11 cellular contexts compared by ENCODE assay signal in the genomic region with DNA sequence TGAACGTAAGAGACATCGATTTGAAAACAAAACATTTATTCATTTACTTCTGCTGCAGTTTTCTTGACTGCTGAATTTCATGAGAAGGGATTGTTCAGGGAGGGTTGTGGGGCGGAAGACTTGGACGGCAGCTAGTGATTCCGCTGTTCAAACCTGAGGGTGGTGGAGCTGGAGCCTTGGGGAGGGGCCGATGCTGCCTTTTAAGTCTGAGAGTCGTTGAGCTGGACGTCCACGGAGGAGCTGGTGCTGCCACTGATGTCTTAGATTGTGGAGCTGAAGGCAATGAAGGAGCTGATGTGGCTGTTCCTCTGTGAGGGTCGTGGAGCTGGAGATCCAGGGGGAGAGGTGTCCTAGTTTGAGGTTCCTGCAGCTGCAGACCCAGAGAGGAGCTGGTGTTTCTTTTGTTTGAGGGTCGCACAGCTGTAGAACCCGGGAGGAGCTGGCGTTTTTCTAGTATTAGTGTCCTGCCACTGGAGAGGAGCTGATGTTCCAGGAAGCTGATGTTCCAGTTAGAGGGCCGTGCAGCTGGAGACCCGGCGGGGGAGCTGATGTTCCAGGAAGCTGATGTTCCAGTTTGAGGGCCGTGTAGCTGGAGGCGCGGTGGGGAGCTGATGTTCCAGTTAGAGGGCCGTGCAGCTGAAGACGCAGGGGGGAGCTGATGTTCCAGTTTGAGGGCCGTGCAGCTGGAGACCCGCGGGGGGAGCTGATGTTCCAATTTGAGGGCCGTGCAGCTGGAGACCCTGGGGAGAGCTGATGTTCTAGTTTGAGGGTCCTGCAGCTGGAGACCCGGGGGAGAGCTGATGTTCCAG.
DNase-seq lines count a peak whose midpoint lies in the region; ATAC-seq and TF ChIP-seq lines count a peak whose summit lies in the region.
"Had no signal": no experiment of that assay in that cellular context is flagged by ENCODE, and none has a peak within 500 bp of the region (broad histone marks: within the 10 kb centered on the region; RNA-seq: fewer than 3 reads in every experiment).

No MANE protein-coding gene starts in this region.

- no peaks in the 10 kb centered on the region for H3K27me3 ChIP-seq in naive thymus-derived CD4-positive, alpha-beta T cell (ENCODE audit: control insufficient read depth in 2 of 2, insufficient read depth in 2 of 2, low read length in 2 of 2)

- no peak overlapping the region for H3K27ac ChIP-seq in naive thymus-derived CD4-positive, alpha-beta T cell (ENCODE audit: low read depth, low read length)
- H3K27ac ChIP-seq: esophagus squamous epithelium had no signal

- H3K4me3 ChIP-seq in choroid plexus epithelial cell (ENCODE audit: low read depth, low read length), result no peak overlapping the region
- no peak overlapping the region for H3K4me3 ChIP-seq in naive thymus-derived CD4-positive, alpha-beta T cell (ENCODE audit: low read length)
- H3K4me3 ChIP-seq: esophagus squamous epithelium had no signal

- no peak for ATAC-seq in naive thymus-derived CD4-positive, alpha-beta T cell
- ATAC-seq in GM21576 (IDR thresholded peaks at IDR 0.05; ENCODE audit: unreplicated experiment) (no peak), GM18868 (IDR thresholded peaks at IDR 0.05; ENCODE audit: unreplicated experiment) (no peak)

- intact Hi-C loops in naive thymus-derived CD4-positive, alpha-beta T cell (cut with micrococcal nuclease), result no loop called here

- H3K36me3 Mint-ChIP-seq in naive thymus-derived CD4-positive, alpha-beta T cell, result peaks cover 0 to 37% (median 30%) of the 10 kb centered on the region in 5 donors
- H3K36me3 Mint-ChIP-seq: mesothelial cell of epicardium had no signal

- peak overlapping the region in 1 of 10 donors; percentile 69 for H3K4me3 Mint-ChIP-seq in naive thymus-derived CD4-positive, alpha-beta T cell
- H3K4me3 Mint-ChIP-seq: mesothelial cell of epicardium had no signal

- peaks cover 0 to 9% (median 0%) of the 10 kb centered on the region in 3 experiments for H3K36me3 ChIP-seq in naive thymus-derived CD4-positive, alpha-beta T cell (ENCODE audit: control insufficient read depth in 2 of 3, insufficient read depth in 3 of 3, low read length in 3 of 3)
- H3K36me3 ChIP-seq: esophagus squamous epithelium had no signal

- peaks cover 0 to 14% (median 2%) of the 10 kb centered on the region in 7 donors for H3K4me1 Mint-ChIP-seq in naive thymus-derived CD4-positive, alpha-beta T cell
- H3K4me1 Mint-ChIP-seq: mesothelial cell of epicardium had no signal

- POLR2A ChIA-PET in naive thymus-derived CD4-positive, alpha-beta T cell (lab: Charles Lee), result interaction anchor here (1.0 kb wide), 1 partner anchor 20 kb away, joined by 3 read pairs; no protein-coding TSS in a partner anchor

- peak overlapping the region in 5 of 9 donors; percentile 36 to 74 (median 41) for H3K27ac Mint-ChIP-seq in naive thymus-derived CD4-positive, alpha-beta T cell
- H3K27ac Mint-ChIP-seq: mesothelial cell of epicardium had no signal

- peaks cover 0 to 18% (median 0%) of the 10 kb centered on the region in 3 experiments for H3K9me3 ChIP-seq in naive thymus-derived CD4-positive, alpha-beta T cell (ENCODE audit: control insufficient read depth in 2 of 3, low read length in 3 of 3)
- H3K9me3 ChIP-seq: esophagus squamous epithelium had no signal

- H3K4me1 ChIP-seq in naive thymus-derived CD4-positive, alpha-beta T cell (ENCODE audit: control insufficient read depth in 2 of 2, insufficient read depth in 2 of 2, low read length in 2 of 2), result no peaks in the 10 kb centered on the region
- H3K4me1 ChIP-seq: esophagus squamous epithelium had no signal

- H3K9me3 Mint-ChIP-seq in naive thymus-derived CD4-positive, alpha-beta T cell, result peaks cover 0 to 78% (median 38%) of the 10 kb centered on the region in 11 donors
- H3K9me3 Mint-ChIP-seq: mesothelial cell of epicardium had no signal

- peaks cover 0 to 33% (median 6%) of the 10 kb centered on the region in 5 donors for H3K27me3 Mint-ChIP-seq in naive thymus-derived CD4-positive, alpha-beta T cell

- TF ChIP-seq CTCF in choroid plexus epithelial cell (conservative IDR thresholded peaks at IDR 0.05; ENCODE audit: low read depth, low read length), result peak; percentile 63

- DNase-seq in DMS114 treated with DMSO at 0.1 percent for 48 hours (lab: John Stamatoyannopoulos, UW; ENCODE audit: unreplicated experiment) (peak; percentile 9), NAMALWA (ENCODE audit: low spot score) (peak; percentile 47), choroid plexus epithelial cell (ENCODE audit: low read depth) (peak; percentile 87), NCI-H2107 (lab: John Stamatoyannopoulos, UW) (no peak)
- no peak for DNase-seq in naive thymus-derived CD4-positive, alpha-beta T cell
- no peak for DNase-seq in activated naive CD4-positive, alpha-beta T cell treated with Interleukin-2 at 50 U/mL for 16 hours
- DNase-seq: amniotic stem cell, esophagus squamous epithelium had no signal

- CTCF ChIA-PET in naive thymus-derived CD4-positive, alpha-beta T cell (lab: Charles Lee), result interaction anchor here (0.6 kb wide), 1 partner anchor 184 kb away, joined by 3 read pairs; no protein-coding TSS in a partner anchor

Comparison
In these comparisons a context has a peak if more than half of its experiments do, and no peak if none do; other contexts are left out.
1. DNase-seq: peak in DMS114 treated with DMSO at 0.1 percent for 48 hours (single experiment), NAMALWA (single experiment) and choroid plexus epithelial cell (single experiment); none in naive thymus-derived CD4-positive, alpha-beta T cell (0 of 9), NCI-H2107 (single experiment) and activated naive CD4-positive, alpha-beta T cell treated with Interleukin-2 at 50 U/mL for 16 hours (single experiment).